Comparison of ENCODE assay signal across 8 cellular contexts in the genomic region with DNA sequence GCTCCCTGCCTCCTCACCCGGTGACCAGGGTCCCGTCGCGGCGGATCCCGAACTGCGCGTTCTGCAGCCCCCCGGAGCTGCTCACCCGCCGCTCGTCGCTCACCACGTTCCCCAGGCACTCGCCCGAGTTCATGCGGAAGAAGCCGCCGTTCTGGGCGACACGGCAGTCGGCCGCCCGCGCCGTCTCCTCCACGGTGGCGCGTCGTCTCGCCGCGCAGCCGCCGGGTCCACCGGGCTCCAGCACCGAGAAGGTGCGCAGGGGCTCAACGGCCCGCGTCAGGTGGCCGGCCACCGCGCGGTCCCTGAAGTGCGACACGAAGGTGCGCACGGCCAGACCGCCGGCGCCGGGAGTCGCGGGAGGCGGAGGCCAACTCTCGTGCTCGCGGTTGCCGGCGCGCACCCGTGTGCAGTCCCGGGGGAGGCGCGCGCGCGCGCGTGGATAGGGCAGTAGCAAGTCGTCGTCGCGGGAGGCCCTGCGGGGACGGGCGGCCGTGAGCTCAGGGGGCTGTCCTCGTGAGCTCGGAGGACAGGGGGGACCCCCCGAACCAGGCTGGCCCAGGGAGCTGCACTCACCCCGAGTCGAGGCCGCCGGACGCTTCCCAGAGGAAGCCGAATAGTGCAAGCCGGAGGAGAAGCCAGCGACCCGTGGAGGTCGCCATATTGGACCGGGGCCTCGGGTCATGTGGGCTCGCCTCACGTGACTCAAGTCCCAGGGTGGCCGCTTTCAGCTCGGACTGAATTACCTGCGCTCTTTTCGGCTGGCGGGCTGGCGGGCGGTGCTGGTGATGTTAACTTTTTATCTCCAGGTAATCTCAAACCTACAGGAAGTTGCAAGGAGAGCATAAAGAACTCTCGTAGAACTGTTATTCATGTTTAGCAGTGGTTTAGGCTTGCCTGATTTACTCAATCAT. TPM values are rescaled to one million over a fixed set of nuclear protein-coding genes. Genes with fewer than 3 reads are reported as not detected.
DNase-seq lines count a peak whose midpoint lies in the region; TF ChIP-seq lines count a peak whose summit lies in the region.

A gene with protein sequence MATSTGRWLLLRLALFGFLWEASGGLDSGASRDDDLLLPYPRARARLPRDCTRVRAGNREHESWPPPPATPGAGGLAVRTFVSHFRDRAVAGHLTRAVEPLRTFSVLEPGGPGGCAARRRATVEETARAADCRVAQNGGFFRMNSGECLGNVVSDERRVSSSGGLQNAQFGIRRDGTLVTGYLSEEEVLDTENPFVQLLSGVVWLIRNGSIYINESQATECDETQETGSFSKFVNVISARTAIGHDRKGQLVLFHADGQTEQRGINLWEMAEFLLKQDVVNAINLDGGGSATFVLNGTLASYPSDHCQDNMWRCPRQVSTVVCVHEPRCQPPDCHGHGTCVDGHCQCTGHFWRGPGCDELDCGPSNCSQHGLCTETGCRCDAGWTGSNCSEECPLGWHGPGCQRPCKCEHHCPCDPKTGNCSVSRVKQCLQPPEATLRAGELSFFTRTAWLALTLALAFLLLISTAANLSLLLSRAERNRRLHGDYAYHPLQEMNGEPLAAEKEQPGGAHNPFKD (minus strand): TSS at position 680 of the 911 bp plus-strand sequence. CDS start 21 bp downstream, at position 659.

- H3K4me3 Mint-ChIP-seq in activated naive CD4-positive, alpha-beta T cell treated with anti-CD3 and anti-CD28 coated beads, Interleukin-2, amount 10 ng/mL, durations not matched to agents 7 days and 5 days, result peak within 1 kb of the TSS; percentile 86

- H3K36me3 ChIP-seq in H7 (replicated peaks; ENCODE audit: control insufficient read depth, insufficient read depth, low read length) (no peaks in the 10 kb centered on the region), MG63 (no peaks in the 10 kb centered on the region), SK-N-SH (replicated peaks in 1 of 2; ENCODE audit: control insufficient read depth in 1 of 2, insufficient read depth in 2 of 2, low read length in 1 of 2) (peaks cover 0 to 2% of the 10 kb centered on the region in 2 experiments)

- in situ Hi-C loops in G401 (cut with HindIII; ENCODE audit: low sequenced_read_pairs), result no loop called here

- H4K20me1 ChIP-seq in SK-N-SH (ENCODE audit: insufficient read depth), result no peaks in the 10 kb centered on the region

- no peaks in the 10 kb centered on the region for H3K36me3 Mint-ChIP-seq in activated naive CD4-positive, alpha-beta T cell treated with anti-CD3 and anti-CD28 coated beads, Interleukin-2, amount 10 ng/mL, durations not matched to agents 7 days and 5 days

- no peaks in the 10 kb centered on the region for H3K9me3 Mint-ChIP-seq in activated naive CD4-positive, alpha-beta T cell treated with anti-CD3 and anti-CD28 coated beads, Interleukin-2, amount 10 ng/mL, durations not matched to agents 7 days and 5 days

- no peaks in the 10 kb centered on the region for H3F3A ChIP-seq in SK-N-SH (replicated peaks; ENCODE audit: insufficient read depth)

- H3K4me3 ChIP-seq in H7 (ENCODE audit: insufficient read depth, low read depth, low read length), result peak within 1 kb of the TSS; percentile 84
- peak within 1 kb of the TSS; percentile 97 for H3K4me3 ChIP-seq in MG63
- H3K4me3 ChIP-seq in SK-N-SH (ENCODE audit: low read depth in 2 of 2, low read length in 1 of 2), result peak within 1 kb of the TSS; percentile 73 to 74

- no peak for TF ChIP-seq RAD21 in SK-N-SH (IDR thresholded peaks at IDR 0.05; ENCODE audit: low read length)

- peak within 1 kb of the TSS; percentile 34 to 60; a peak in 3 of 4 replicates for H3K27ac ChIP-seq in SK-N-SH (ENCODE audit: low read depth in 2 of 2, low read length in 1 of 2)

- no peaks in the 10 kb centered on the region for H3K27me3 Mint-ChIP-seq in activated naive CD4-positive, alpha-beta T cell treated with anti-CD3 and anti-CD28 coated beads, Interleukin-2, amount 10 ng/mL, durations not matched to agents 7 days and 5 days

- H3K27ac Mint-ChIP-seq in activated naive CD4-positive, alpha-beta T cell treated with anti-CD3 and anti-CD28 coated beads, Interleukin-2, amount 10 ng/mL, durations not matched to agents 7 days and 5 days, result peak within 1 kb of the TSS; percentile 91

- TF ChIP-seq EP300 in SK-N-SH (IDR thresholded peaks at IDR 0.05; ENCODE audit: borderline replicate concordance in 1 of 2, low read depth in 1 of 2, low read length in 1 of 2), result peak in 1 of 2 experiments; percentile 60; a peak in 1 of 4 replicates

- peaks cover 0 to 12% of the 10 kb centered on the region in 2 experiments; a peak in 2 of 4 replicates for H3K4me1 ChIP-seq in SK-N-SH (ENCODE audit: control insufficient read depth in 1 of 2, insufficient read depth in 2 of 2, low read depth in 1 of 2, low read length in 1 of 2)

- TF ChIP-seq CTCF in SK-N-SH (IDR thresholded peaks at IDR 0.05) (no peak), subcutaneous adipose tissue (IDR thresholded peaks at IDR 0.05; ENCODE audit: low read depth) (no peak)

- DNase-seq in G401 (ENCODE audit: low spot score), result peak; percentile 88
- DNase-seq in H7, result peak; percentile 96
- DNase-seq in MG63, result peak; percentile 84
- peak; percentile 94 for DNase-seq in SK-N-SH
- peak; percentile 92 for DNase-seq in activated naive CD4-positive, alpha-beta T cell treated with anti-CD3 and anti-CD28 coated beads, Interleukin-2, amount 10 ng/mL, durations not matched to agents 7 days and 5 days
- peak; percentile 87 for DNase-seq in germinal center (ENCODE audit: low spot score)
- DNase-seq in non-pigmented ciliary epithelial cell (ENCODE audit: low read depth), result peak; percentile 43

- under 1% methylated on average over 22 of the region's 104 CpGs for whole genome bisulfite sequencing in SK-N-SH (ENCODE audit: low lambda C conversion rate)

- H3K9ac ChIP-seq in SK-N-SH, result peak within 1 kb of the TSS; percentile 75

- H2AFZ ChIP-seq in SK-N-SH (ENCODE audit: low read depth), result peak within 1 kb of the TSS; percentile 100

- peak within 1 kb of the TSS; percentile 86 for H3K4me2 ChIP-seq in SK-N-SH

- H3K9me3 ChIP-seq in MG63 (no peaks in the 10 kb centered on the region), SK-N-SH (no peaks in the 10 kb centered on the region)

- POLR2A ChIA-PET in SK-N-SH (lab: Yijun Ruan, JAX), result interaction anchor here (0.7 kb wide), 1 partner anchor 15 kb away, joined by 3 read pairs; no protein-coding TSS in a partner anchor

- H3K4me1 Mint-ChIP-seq in activated naive CD4-positive, alpha-beta T cell treated with anti-CD3 and anti-CD28 coated beads, Interleukin-2, amount 10 ng/mL, durations not matched to agents 7 days and 5 days, result peaks cover 21% of the 10 kb centered on the region

- CTCF ChIA-PET in SK-N-SH (lab: Yijun Ruan, JAX), result interaction anchor here (0.9 to 1.5 kb wide), 3 partner anchors 9 to 23 kb away, joined by 3 to 4 read pairs (median 3); no protein-coding TSS in a partner anchor
- CTCF ChIA-PET in activated naive CD4-positive, alpha-beta T cell treated with anti-CD3 and anti-CD28 coated beads, Interleukin-2, amount 10 ng/mL, durations not matched to agents 7 days and 5 days (lab: Charles Lee), result no interaction called here

- peaks cover 7% of the 10 kb centered on the region for H3K27me3 ChIP-seq in H7 (ENCODE audit: control insufficient read depth, insufficient read depth, low read length)
- no peaks in the 10 kb centered on the region for H3K27me3 ChIP-seq in MG63
- no peaks in the 10 kb centered on the region for H3K27me3 ChIP-seq in SK-N-SH (ENCODE audit: insufficient read depth)

- no peaks in the 10 kb centered on the region for H3K79me2 ChIP-seq in SK-N-SH (ENCODE audit: insufficient read depth)

- H3K9me2 ChIP-seq in SK-N-SH, result no peaks in the 10 kb centered on the region

TF ChIP-seq in SK-N-SH, 30 proteins besides CTCF, POLR2A, EP300 and RAD21 (continues in another document):
- 0 out of 2 replicates have a peak, but pooled peaks have one; percentile 15 for TF ChIP-seq TEAD4 (IDR thresholded peaks at IDR 0.05; ENCODE audit: borderline replicate concordance, insufficient read depth)
- TF ChIP-seq GABPA (IDR thresholded peaks at IDR 0.05; ENCODE audit: low read depth), result peak; percentile 43
- TF ChIP-seq TAF1 (IDR thresholded peaks at IDR 0.05; ENCODE audit: borderline replicate concordance, low read depth, low read length), result peak; percentile 88
- TF ChIP-seq SMC3 (IDR thresholded peaks at IDR 0.05; ENCODE audit: low read depth, low read length), result no peak
- TF ChIP-seq, protein P1, sequence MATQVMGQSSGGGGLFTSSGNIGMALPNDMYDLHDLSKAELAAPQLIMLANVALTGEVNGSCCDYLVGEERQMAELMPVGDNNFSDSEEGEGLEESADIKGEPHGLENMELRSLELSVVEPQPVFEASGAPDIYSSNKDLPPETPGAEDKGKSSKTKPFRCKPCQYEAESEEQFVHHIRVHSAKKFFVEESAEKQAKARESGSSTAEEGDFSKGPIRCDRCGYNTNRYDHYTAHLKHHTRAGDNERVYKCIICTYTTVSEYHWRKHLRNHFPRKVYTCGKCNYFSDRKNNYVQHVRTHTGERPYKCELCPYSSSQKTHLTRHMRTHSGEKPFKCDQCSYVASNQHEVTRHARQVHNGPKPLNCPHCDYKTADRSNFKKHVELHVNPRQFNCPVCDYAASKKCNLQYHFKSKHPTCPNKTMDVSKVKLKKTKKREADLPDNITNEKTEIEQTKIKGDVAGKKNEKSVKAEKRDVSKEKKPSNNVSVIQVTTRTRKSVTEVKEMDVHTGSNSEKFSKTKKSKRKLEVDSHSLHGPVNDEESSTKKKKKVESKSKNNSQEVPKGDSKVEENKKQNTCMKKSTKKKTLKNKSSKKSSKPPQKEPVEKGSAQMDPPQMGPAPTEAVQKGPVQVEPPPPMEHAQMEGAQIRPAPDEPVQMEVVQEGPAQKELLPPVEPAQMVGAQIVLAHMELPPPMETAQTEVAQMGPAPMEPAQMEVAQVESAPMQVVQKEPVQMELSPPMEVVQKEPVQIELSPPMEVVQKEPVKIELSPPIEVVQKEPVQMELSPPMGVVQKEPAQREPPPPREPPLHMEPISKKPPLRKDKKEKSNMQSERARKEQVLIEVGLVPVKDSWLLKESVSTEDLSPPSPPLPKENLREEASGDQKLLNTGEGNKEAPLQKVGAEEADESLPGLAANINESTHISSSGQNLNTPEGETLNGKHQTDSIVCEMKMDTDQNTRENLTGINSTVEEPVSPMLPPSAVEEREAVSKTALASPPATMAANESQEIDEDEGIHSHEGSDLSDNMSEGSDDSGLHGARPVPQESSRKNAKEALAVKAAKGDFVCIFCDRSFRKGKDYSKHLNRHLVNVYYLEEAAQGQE (IDR thresholded peaks at IDR 0.05; ENCODE audit: low read depth, low read length), result peak; percentile 75; the same call in 1 of the 2 replicates
- no peak for TF ChIP-seq FOXM1 (IDR thresholded peaks at IDR 0.05; ENCODE audit: low read depth)
- TF ChIP-seq FOSL2 (IDR thresholded peaks at IDR 0.05; ENCODE audit: borderline replicate concordance, low read depth), result no peak

RNA-seq across cellular contexts. Expression of the gene that starts here (rescaled TPM):
- 23.1 and 31.6 TPM in 2 replicates for total RNA-seq in G401 (2014; rRNA removed; shearing (Covaris generic))
- 11.9 and 12.7 TPM in 2 replicates for total RNA-seq in H7 (2014; rRNA removed; shearing (Covaris generic))
- 43.8 and 55.4 TPM in 2 replicates for total RNA-seq in MG63 (2014; rRNA removed; shearing (Covaris generic); ENCODE audit: low replicate concordance)
- polyA plus RNA-seq in SK-N-SH (2012; rRNA removed), result 15.5 and 16.5 TPM in 2 replicates
- 6.7 and 12.7 TPM in 2 replicates for polyA plus RNA-seq in SK-N-SH (2012; cell fraction: cytosol; rRNA removed)
- polyA plus RNA-seq in SK-N-SH (2012; cell fraction: nucleus; rRNA removed), result 37.6 and 45.0 TPM in 2 replicates
- total RNA-seq in subcutaneous adipose tissue, result 10 to 100 TPM in 3 of 4 donors, 1 to 10 TPM in 1; 5.9 to 37.9 (median 30.1) TPM

Comparison
In these comparisons a context has a peak if more than half of its experiments do, and no peak if none do; other contexts are left out.
1. Peak in every context shown above with its lines: DNase-seq, H3K4me3 ChIP-seq and H3K27ac ChIP-seq.
2. DNase-seq: peak in every context shown above with its lines; median percentile 96 in H7; 94 in SK-N-SH; 92 in activated naive CD4-positive, alpha-beta T cell treated with anti-CD3 and anti-CD28 coated beads, Interleukin-2, amount 10 ng/mL, durations not matched to agents 7 days and 5 days; 88 in G401; 87 in germinal center; 84 in MG63; 43 in non-pigmented ciliary epithelial cell.